In genomic region chr6:105210932-105211531, GRCh38 we compare ENCODE assay signal across 15 cellular contexts. TPM values are rescaled to one million over a fixed set of nuclear protein-coding genes. Genes with fewer than 3 reads are reported as not detected.
"Had no signal": no experiment of that assay in that cellular context is flagged by ENCODE, and none has a peak within 500 bp of the region (broad histone marks: within the 10 kb centered on the region; RNA-seq: fewer than 3 reads in every experiment).

No MANE protein-coding gene starts in this region.

- H3K4me1 ChIP-seq: testis had no signal

- H3K4me3 ChIP-seq: heart right ventricle, skin epidermis, testis had no signal

- DNase-seq: activated CD4-positive, alpha-beta memory T cell treated with anti-CD3 and anti-CD28 coated beads, Interleukin-2, amount 10 ng/mL, durations not matched to agents 7 days and 5 days; activated CD4-positive, alpha-beta T cell treated with anti-CD3 and anti-CD28 coated beads for 36 hours; activated naive CD4-positive, alpha-beta T cell; activated T-cell treated with anti-CD3 and anti-CD28 coated beads, Interleukin-2, amount 50 U/mL, for 72 hours; heart right ventricle; stimulated activated CD4-positive, alpha-beta T cell treated with anti-CD3 and anti-CD28 coated beads, Interleukin-4, amount 100 ng/mL, for 4 hours; stimulated activated naive CD8-positive, alpha-beta T cell treated with anti-CD3 and anti-CD28 coated beads, Interleukin-15, amount 100 ng/mL, for 72 hours; T-helper 9 cell; testis; WERI-Rb-1 had no signal

- H3K27ac ChIP-seq: testis, WERI-Rb-1 had no signal

- H3K9me3 ChIP-seq: heart right ventricle, testis had no signal

- ATAC-seq: activated CD4-positive, alpha-beta T cell treated with anti-CD3 and anti-CD28 coated beads for 36 hours; left lobe of liver; stimulated activated naive CD8-positive, alpha-beta T cell treated with anti-CD3 and anti-CD28 coated beads, Interleukin-15, amount 100 ng/mL, for 72 hours had no signal

- H3K36me3 ChIP-seq: heart right ventricle, WERI-Rb-1 had no signal

- FAIRE-seq: astrocyte, colon, frontal cortex had no signal

- H3K27me3 ChIP-seq: heart right ventricle, testis had no signal

RNA-seq across cellular contexts. Expression of gene POPDC3, which starts 31.2 kb away (rescaled TPM):
- total RNA-seq: activated CD4-positive, alpha-beta memory T cell treated with anti-CD3 and anti-CD28 coated beads, Interleukin-2, amount 10 ng/mL, durations not matched to agents 7 days and 5 days; activated CD4-positive, alpha-beta T cell treated with anti-CD3 and anti-CD28 coated beads for 36 hours; activated T-cell treated with anti-CD3 and anti-CD28 coated beads, Interleukin-2, amount 50 U/mL, for 72 hours; left lobe of liver had no signal
